Comparison of ENCODE assay signal across 9 cellular contexts in the genomic region with DNA sequence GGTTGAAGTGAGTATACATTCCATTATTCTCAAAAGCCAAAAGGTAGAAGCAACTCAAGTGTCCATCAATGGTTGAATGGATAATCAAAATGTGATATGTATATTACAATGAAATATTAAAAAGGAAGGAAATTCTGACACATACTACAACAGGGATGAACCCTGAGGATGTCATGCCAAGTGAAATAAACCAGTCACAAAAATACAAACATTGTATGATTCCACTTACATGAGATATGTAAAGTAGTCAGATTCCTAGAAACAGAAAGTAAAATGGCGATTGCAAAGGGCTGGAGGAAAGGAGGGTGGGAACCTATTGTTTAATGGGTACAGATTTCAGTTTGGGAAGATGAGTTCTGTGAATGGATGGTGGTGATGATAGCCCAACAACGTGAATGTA. TPM values are rescaled to one million over a fixed set of nuclear protein-coding genes. Genes with fewer than 3 reads are reported as not detected.
"Had no signal": no experiment of that assay in that cellular context is flagged by ENCODE, and none has a peak within 500 bp of the region (broad histone marks: within the 10 kb centered on the region; RNA-seq: fewer than 3 reads in every experiment).

No MANE protein-coding gene starts in this region.

- DNase-seq: GM23248, GOT3, H7, HFFc6 had no signal

- H3K9me3 ChIP-seq: HAP-1 had no signal

- H2AFZ ChIP-seq: GM23248 had no signal

- H3K4me3 Mint-ChIP-seq: HFFc6 had no signal

- H3K4me3 ChIP-seq: GM23248, HAP-1, K562 had no signal

- H3K36me3 ChIP-seq: HAP-1 had no signal

- H3K9ac ChIP-seq: GM23248 had no signal

- ATAC-seq: HCT116, HepG2, K562 had no signal

- H3K27ac Mint-ChIP-seq: HFFc6 had no signal

- H3K4me1 ChIP-seq: HAP-1 had no signal

- H3K9me3 Mint-ChIP-seq: HFFc6 had no signal

- H3K27ac ChIP-seq: GM23248, HL-60 had no signal

RNA-seq across cellular contexts. Expression of gene SLC44A3, which starts 5.8 kb away (rescaled TPM):
- total RNA-seq: K562 had no signal
- polyA plus RNA-seq: K562 had no signal
